ENCODE assay signal across 1 cellular context in genomic region chr10:123136221-123136805, GRCh38.
TF ChIP-seq lines count a peak whose summit lies in the region.

No MANE protein-coding gene starts in this region.

TF ChIP-seq in SK-N-SH treated with all-trans-retinoic acid at 6 μM for 48 hours, 23 proteins besides CTCF, POLR2A, EP300 and RAD21 (continued from another document):
- TF ChIP-seq TSHZ2 (CRISPR knock-in tag; IDR thresholded peaks at IDR 0.05) (no peak), ISL1 (CRISPR knock-in tag; IDR thresholded peaks at IDR 0.05) (no peak), ZC3H10 (CRISPR knock-in tag; IDR thresholded peaks at IDR 0.05) (no peak), ARNTL (CRISPR knock-in tag; IDR thresholded peaks at IDR 0.05; ENCODE audit: borderline replicate concordance, low read depth) (no peak), TOX (CRISPR knock-in tag; IDR thresholded peaks at IDR 0.05; ENCODE audit: borderline replicate concordance) (no peak)
